In the genomic region with DNA sequence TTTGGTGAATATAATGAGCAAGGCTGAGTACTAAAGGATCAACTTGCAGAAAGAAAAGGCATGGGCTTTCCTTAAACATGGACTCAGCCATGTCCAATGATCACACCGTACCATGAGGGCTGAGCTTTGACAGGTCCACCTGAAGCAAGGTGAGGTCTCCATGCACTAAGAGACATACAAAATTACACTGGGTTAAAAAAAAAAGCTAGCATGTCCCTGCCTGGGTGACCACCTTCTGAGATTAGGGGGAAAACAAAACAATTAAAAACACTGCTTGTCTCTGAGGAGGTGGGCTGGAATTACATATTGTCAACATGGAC, we compare ENCODE assay signal across 20 cellular contexts. TPM values are rescaled to one million over a fixed set of nuclear protein-coding genes. Genes with fewer than 3 reads are reported as not detected.
DNase-seq lines count a peak whose midpoint lies in the region; ATAC-seq, FAIRE-seq and TF ChIP-seq lines count a peak whose summit lies in the region.
"Had no signal": no experiment of that assay in that cellular context is flagged by ENCODE, and none has a peak within 500 bp of the region (broad histone marks: within the 10 kb centered on the region; RNA-seq: fewer than 3 reads in every experiment).

No MANE protein-coding gene starts in this region.

- H3K4me1 ChIP-seq in K562 (replicated peaks in 1 of 2; ENCODE audit: control insufficient read depth in 2 of 2, insufficient read depth in 2 of 2, low read length in 2 of 2) (peaks cover 8 to 81% of the 10 kb centered on the region in 2 experiments), right lobe of liver (peaks cover 0 to 69% (median 16%) of the 10 kb centered on the region in 4 donors), sigmoid colon (peaks cover 0 to 89% (median 77%) of the 10 kb centered on the region in 4 donors)

- H3K4me3 Mint-ChIP-seq in CD14-positive monocyte = no peak overlapping the region
- no peak overlapping the region for H3K4me3 Mint-ChIP-seq in activated T-cell treated with anti-CD3 and anti-CD28 coated beads, Interleukin-2, amount 50 U/mL, for 72 hours
- H3K4me3 Mint-ChIP-seq: naive thymus-derived CD4-positive, alpha-beta T cell had no signal

- POLR2A ChIA-PET in K562 (lab: Yijun Ruan, JAX) = interaction anchor here (0.9 to 1.8 kb wide), 3 partner anchors 10 to 12 kb away, joined by 3 to 7 read pairs (median 4); no protein-coding TSS in a partner anchor

- H3K9ac ChIP-seq in K562 (ENCODE audit: insufficient read depth in 1 of 2, low read depth in 2 of 2, low read length in 2 of 2) = no peak overlapping the region

- TF ChIP-seq POLR2A in K562 (conservative IDR thresholded peaks at IDR 0.05) (no peak), right lobe of liver (IDR thresholded peaks at IDR 0.05) (no peak), sigmoid colon (IDR thresholded peaks at IDR 0.05) (no peak)

- CTCF ChIA-PET in K562 (lab: Yijun Ruan, JAX; ENCODE audit: low intra/inter-chr PET ratio) = no interaction called here

- H3K4me3 ChIP-seq in K562 (no peak overlapping the region), right lobe of liver (no peak overlapping the region), sigmoid colon (no peak overlapping the region), WERI-Rb-1 (ENCODE audit: low read depth, low read length) (no peak overlapping the region)
- H3K4me3 ChIP-seq: heart left ventricle had no signal

- H3K36me3 ChIP-seq in K562 (ENCODE audit: control insufficient read depth, insufficient read depth, low read length) (peaks cover 3% of the 10 kb centered on the region; the same call in 1 of the 3 replicates), right lobe of liver (no peaks in the 10 kb centered on the region), sigmoid colon (no peaks in the 10 kb centered on the region), WERI-Rb-1 (no peaks in the 10 kb centered on the region)
- H3K36me3 ChIP-seq: heart left ventricle had no signal

- no peak overlapping the region for H3K27ac ChIP-seq in K562 (ENCODE audit: extremely low read depth, low read depth, low read length)
- peak overlapping the region; percentile 22 to 97 (median 92) for H3K27ac ChIP-seq in right lobe of liver
- peak overlapping the region; percentile 73 to 89 (median 84) for H3K27ac ChIP-seq in sigmoid colon
- H3K27ac ChIP-seq in WERI-Rb-1 = no peak overlapping the region

- H3K27me3 Mint-ChIP-seq in CD14-positive monocyte (ENCODE audit: low read depth in 3 of 3) = no peaks in the 10 kb centered on the region
- H3K27me3 Mint-ChIP-seq in activated T-cell treated with anti-CD3 and anti-CD28 coated beads, Interleukin-2, amount 50 U/mL, for 72 hours (ENCODE audit: low read depth) = peaks cover 16% of the 10 kb centered on the region
- H3K27me3 Mint-ChIP-seq: naive thymus-derived CD4-positive, alpha-beta T cell had no signal

- WGBS in K562 (ENCODE audit: insufficient coverage, low coverage, missing lambda C conversion rate) = 75% methylated on average over 1 of the region's 1 CpG
- 71% methylated on average over 1 of the region's 1 CpG for WGBS in right lobe of liver (ENCODE audit: insufficient coverage, low coverage, low lambda C conversion rate, missing lambda C conversion rate)
- WGBS in sigmoid colon, 2 donors = 90 to 92% methylated on average over 1 of the region's 1 CpG

- ATAC-seq in K562 = no peak
- no peak for ATAC-seq in right lobe of liver
- ATAC-seq in activated T-cell treated with anti-CD3 and anti-CD28 coated beads, Interleukin-2, amount 50 U/mL, for 72 hours (replicated peaks in 1 of 2) = no peak
- no peak for ATAC-seq in GM21423 (IDR thresholded peaks at IDR 0.05; ENCODE audit: unreplicated experiment)
- ATAC-seq: heart left ventricle; naive thymus-derived CD4-positive, alpha-beta T cell had no signal

- no peak overlapping the region for H2AFZ ChIP-seq in K562 (ENCODE audit: low read depth, low read length)

- TF ChIP-seq CTCF in CD14-positive monocyte (IDR thresholded peaks at IDR 0.05) = no peak
- no peak for TF ChIP-seq CTCF in K562 (IDR thresholded peaks at IDR 0.05 in 2 of 3, conservative IDR thresholded peaks at IDR 0.05 in 1 of 3; ENCODE audit: insufficient read depth in 2 of 3, low read depth in 1 of 3, low read length in 3 of 3)
- TF ChIP-seq CTCF in right lobe of liver (IDR thresholded peaks at IDR 0.05) = no peak
- TF ChIP-seq CTCF in sigmoid colon (IDR thresholded peaks at IDR 0.05) = no peak
- no peak for TF ChIP-seq CTCF in WERI-Rb-1 (IDR thresholded peaks at IDR 0.05; ENCODE audit: low read depth, low read length)

- no peaks in the 10 kb centered on the region for H3K9me1 ChIP-seq in K562 (ENCODE audit: control insufficient read depth, insufficient read depth, low read length)

- H4K20me1 ChIP-seq in K562 (replicated peaks; ENCODE audit: control insufficient read depth, insufficient read depth, low read length) = no peaks in the 10 kb centered on the region

- intact Hi-C loops in CD14-positive monocyte (cut with micrococcal nuclease) = no loop called here
- intact Hi-C loops in K562 (cut with micrococcal nuclease) = no loop called here
- intact Hi-C loops in right lobe of liver (cut with DNase I) = no loop called here
- intact Hi-C loops in sigmoid colon (cut with DNase I) = loop anchor here (5.0 kb wide), 2 partner anchors 837 to 902 kb away; no protein-coding TSS in a partner anchor

- BruUV-seq in K562 (replicated peaks; lab: Mats Ljungman, UMichigan) = no TSS peak

- TF ChIP-seq EP300 in K562 (IDR thresholded peaks at IDR 0.05; ENCODE audit: low read length) = no peak
- TF ChIP-seq EP300 in sigmoid colon (IDR thresholded peaks at IDR 0.05) = no peak

- no peak overlapping the region for H3K4me2 ChIP-seq in K562 (ENCODE audit: insufficient read depth, low read length)

- H3K9me3 ChIP-seq in K562 (replicated peaks; ENCODE audit: control insufficient read depth, insufficient read depth, low read depth, low read length) = 0 out of 2 replicates have a peak, but pooled peaks cover 4% of the 10 kb centered on the region
- H3K9me3 ChIP-seq in right lobe of liver = no peaks in the 10 kb centered on the region
- no peaks in the 10 kb centered on the region for H3K9me3 ChIP-seq in sigmoid colon
- H3K9me3 ChIP-seq in WERI-Rb-1 (ENCODE audit: severe bottlenecking) = no peaks in the 10 kb centered on the region

- H3K9me3 Mint-ChIP-seq in CD14-positive monocyte = peaks cover 0 to 9% (median 6%) of the 10 kb centered on the region in 7 donors
- peaks cover 3 to 4% of the 10 kb centered on the region in 2 donors for H3K9me3 Mint-ChIP-seq in activated T-cell treated with anti-CD3 and anti-CD28 coated beads, Interleukin-2, amount 50 U/mL, for 72 hours

- H3K36me3 Mint-ChIP-seq in CD14-positive monocyte = peaks cover 33 to 43% of the 10 kb centered on the region in 2 donors
- H3K36me3 Mint-ChIP-seq in activated T-cell treated with anti-CD3 and anti-CD28 coated beads, Interleukin-2, amount 50 U/mL, for 72 hours (ENCODE audit: insufficient read depth in 2 of 2) = peaks cover 19 to 31% of the 10 kb centered on the region in 2 donors

- DNase-seq in CD14-positive monocyte (ENCODE audit: low spot score) (no peak), K562 (ENCODE audit: extremely low read depth in 1 of 4, low spot score in 3 of 4) (no peak), right lobe of liver (no peak), sigmoid colon (no peak), WERI-Rb-1 (no peak)
- DNase-seq in NK-92 treated with Interleukin-12 subunit alpha and Interleukin-12 subunit beta, amount 100 ng/mL, for 24 hours (lab: John Stamatoyannopoulos, UW) = no peak
- DNase-seq in activated T-cell treated with anti-CD3 and anti-CD28 coated beads, Interleukin-2, amount 50 U/mL, for 72 hours = no peak
- DNase-seq: activated CD4-positive, alpha-beta T cell treated with anti-CD3 and anti-CD28 coated beads, Interleukin-2, amount 50 U/mL, for 1 hour; activated CD8-positive, alpha-beta memory T cell treated with anti-CD3 and anti-CD28 coated beads, Interleukin-2, amount 50 U/mL, for 4 hours; activated effector memory CD4-positive, alpha-beta T cell treated with anti-CD3 and anti-CD28 coated beads, Interleukin-2, amount 50 U/mL, for 16 hours; central memory CD4-positive, alpha-beta T cell; COR-L47; effector CD4-positive, alpha-beta T cell; heart left ventricle; naive thymus-derived CD4-positive, alpha-beta T cell; NCI-H69; SHP77; T-helper 1 cell had no signal

- peaks cover 18% of the 10 kb centered on the region for H3K79me2 ChIP-seq in K562 (ENCODE audit: control insufficient read depth, insufficient read depth, low read length)

- TF ChIP-seq RAD21 in K562 (CRISPR knock-in tag; conservative IDR thresholded peaks at IDR 0.05 in 1 of 2, IDR thresholded peaks at IDR 0.05 in 1 of 2) = no peak

- H3K4me1 Mint-ChIP-seq in CD14-positive monocyte = peaks cover 85% of the 10 kb centered on the region
- peaks cover 55% of the 10 kb centered on the region for H3K4me1 Mint-ChIP-seq in activated T-cell treated with anti-CD3 and anti-CD28 coated beads, Interleukin-2, amount 50 U/mL, for 72 hours (ENCODE audit: low read depth)

- H3K27me3 ChIP-seq in K562 (ENCODE audit: control insufficient read depth in 2 of 2, insufficient read depth in 2 of 2, low read length in 2 of 2) = no peaks in the 10 kb centered on the region
- no peaks in the 10 kb centered on the region for H3K27me3 ChIP-seq in right lobe of liver
- H3K27me3 ChIP-seq in sigmoid colon = no peaks in the 10 kb centered on the region
- no peaks in the 10 kb centered on the region for H3K27me3 ChIP-seq in WERI-Rb-1 (ENCODE audit: insufficient read depth, low read depth, severe bottlenecking)
- H3K27me3 ChIP-seq: heart left ventricle had no signal

- in situ Hi-C loops in K562 (cut with MboI) = no loop called here

- H3K27ac Mint-ChIP-seq in CD14-positive monocyte = peak overlapping the region; percentile 48 to 85 (median 76)
- H3K27ac Mint-ChIP-seq in activated T-cell treated with anti-CD3 and anti-CD28 coated beads, Interleukin-2, amount 50 U/mL, for 72 hours = no peak overlapping the region
- H3K27ac Mint-ChIP-seq: naive thymus-derived CD4-positive, alpha-beta T cell had no signal

- no peak for FAIRE-seq in K562 (lab: Jason Lieb, UNC)
- FAIRE-seq: GM18507 had no signal

RNA-seq across cellular contexts. Expression of a gene that starts 22.7 kb away (rescaled TPM):
- polyA plus RNA-seq in CD14-positive monocyte = 10 to 100 TPM; 10.4 to 12.7 TPM
- total RNA-seq in K562 (2011; cell fraction: chromatin; rRNA removed; ENCODE audit: low replicate concordance) = 5.0 and 6.0 TPM in 2 replicates
- total RNA-seq in K562 (2011; cell fraction: nucleolus; rRNA removed) = 3.9 and 4.0 TPM in 2 replicates
- 3.6 and 4.4 TPM in 2 replicates for total RNA-seq in K562 (2011; cell fraction: nucleoplasm; rRNA removed)
- total RNA-seq in K562 (2014; rRNA removed) = 6.6 and 7.3 TPM in 2 replicates
- total RNA-seq in K562 (2014; rRNA removed; fragmentation: Illumina TruSeq; extraction: Trizol) = 6.3 and 7.6 TPM in 2 replicates
- total RNA-seq in K562 (2015; rRNA removed; fragmentation: Illumina TruSeq; extraction: Trizol) = 7.0 and 7.8 TPM in 2 replicates
- total RNA-seq in K562 (2021) = 5.9 and 6.1 TPM in 2 replicates
- 1.7 and 3.1 TPM in 2 replicates for polyA plus RNA-seq in K562 (2011; rRNA removed)
- polyA plus RNA-seq in K562 (2011; cell fraction: cytosol; rRNA removed) = 3.6 and 4.4 TPM in 2 replicates
- polyA plus RNA-seq in K562 (2011; cell fraction: nucleus; rRNA removed) = 3.0 and 4.0 TPM in 2 replicates
- polyA plus RNA-seq in K562 (2012) = 5.8 and 10.6 TPM in 2 replicates
- 6.2 and 8.3 TPM in 2 replicates for polyA plus RNA-seq in K562 (2014; fragmentation: Illumina TruSeq; extraction: Trizol)
- polyA plus RNA-seq in K562 (2014; fragmentation: Nextera tagmentation; extraction: Ambion mirVana) = 1 to 10 TPM; 3.8 to 5.5 TPM
- 5.4 and 6.6 TPM in 2 replicates for polyA plus RNA-seq in K562 (2014; rRNA removed)
- polyA minus RNA-seq in K562 (2011; rRNA and poly(A)+ RNA removed) = 4.8 and 6.1 TPM in 2 replicates
- polyA minus RNA-seq in K562 (2011; cell fraction: cytosol; rRNA and poly(A)+ RNA removed) = 1.0 and 1.4 TPM in 2 replicates
- polyA minus RNA-seq in K562 (2011; cell fraction: nucleus; rRNA and poly(A)+ RNA removed) = 4.8 and 8.7 TPM in 2 replicates
- 10 to 100 TPM in 5 of 6 experiments, 1 to 10 TPM in 1; 7.7 to 22.3 (median 16.3) TPM for total RNA-seq in right lobe of liver
- total RNA-seq in sigmoid colon = 10 to 100 TPM; 11.4 to 19.9 (median 15.7) TPM
- 1 to 10 TPM; 2.5 to 4.1 (median 3.6) TPM for polyA plus RNA-seq in sigmoid colon
- total RNA-seq in activated T-cell treated with anti-CD3 and anti-CD28 coated beads, Interleukin-2, amount 50 U/mL, for 72 hours = 10 to 100 TPM; 14.3 TPM

Comparison
In these comparisons a context has a peak if more than half of its experiments do, and no peak if none do; other contexts are left out.
1. H3K27ac ChIP-seq: peak in right lobe of liver (3 of 3) and sigmoid colon (4 of 4); none in K562 (single experiment) and WERI-Rb-1 (single experiment).